Comparison of ENCODE assay signal across 8 cellular contexts in the genomic region with DNA sequence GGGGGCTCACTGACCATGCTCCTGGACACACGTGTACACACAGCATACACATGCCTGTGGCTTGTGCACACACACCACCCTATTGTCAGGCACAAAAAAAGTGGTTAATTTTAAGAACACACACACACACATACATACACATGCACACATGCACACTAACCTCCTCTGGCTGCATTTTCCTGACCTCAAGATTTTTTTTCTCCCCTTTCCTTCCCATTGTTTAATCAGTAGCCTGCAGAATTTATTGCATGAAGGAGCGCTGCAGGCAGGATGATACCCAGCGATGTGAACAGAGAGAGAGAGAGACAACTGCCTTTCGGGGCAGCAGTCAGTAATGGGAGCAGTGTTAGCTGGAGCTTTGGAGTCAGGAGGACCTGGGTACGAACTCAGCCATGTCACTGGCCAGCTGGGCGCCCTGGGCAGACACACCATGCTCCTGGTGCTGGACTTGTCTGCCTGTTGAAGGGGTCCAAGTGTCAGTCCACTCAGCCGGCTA. TPM values are rescaled to one million over a fixed set of nuclear protein-coding genes. Genes with fewer than 3 reads are reported as not detected.
A peak's percentile ranks its signal among the peaks of the same experiment; 100 is the strongest.
DNase-seq lines count a peak whose midpoint lies in the region; ATAC-seq and TF ChIP-seq lines count a peak whose summit lies in the region.

No MANE protein-coding gene starts in this region.

- H3K9me3 ChIP-seq in mucosa of descending colon, result no peaks in the 10 kb centered on the region

- no peaks in the 10 kb centered on the region for H3K27me3 ChIP-seq in brain microvascular endothelial cell (replicated peaks)

- intact Hi-C loops in mucosa of descending colon (cut with DNase I, micrococcal nuclease), result loop anchor here in 1 of 2 donors (10.0 kb wide), 1 partner anchor 58 kb away; no protein-coding TSS in a partner anchor

- POLR2A ChIA-PET in AG04449 (lab: Yijun Ruan, JAX), result interaction anchor here (0.9 to 2.0 kb wide), 2 partner anchors 16 to 42 kb away, joined by 3 to 14 read pairs; no protein-coding TSS in a partner anchor

- no peaks in the 10 kb centered on the region for H3K36me3 ChIP-seq in brain microvascular endothelial cell (replicated peaks)
- no peaks in the 10 kb centered on the region for H3K36me3 ChIP-seq in mucosa of descending colon (ENCODE audit: low read depth)

- in situ Hi-C loops in brain microvascular endothelial cell (cut with HindIII; ENCODE audit: low pct_ligation_motif_present, low sequenced_read_pairs), result no loop called here

- peaks cover 38% of the 10 kb centered on the region for H3K4me1 ChIP-seq in mucosa of descending colon (ENCODE audit: low read depth)

- no peak for TF ChIP-seq CTCF in AG04449 (IDR thresholded peaks at IDR 0.05; ENCODE audit: insufficient read depth, low read length, missing control alignments)
- TF ChIP-seq CTCF in brain microvascular endothelial cell (IDR thresholded peaks at IDR 0.05; ENCODE audit: low read depth, low read length, missing control alignments), result no peak
- TF ChIP-seq CTCF in mucosa of descending colon (IDR thresholded peaks at IDR 0.05), result no peak

- ATAC-seq in mucosa of descending colon (no peak), GM19452 (IDR thresholded peaks at IDR 0.05; ENCODE audit: unreplicated experiment) (no peak), GM21526 (IDR thresholded peaks at IDR 0.05; ENCODE audit: low FRiP score, unreplicated experiment) (no peak), HG02763 (IDR thresholded peaks at IDR 0.05; ENCODE audit: unreplicated experiment) (no peak)

- CTCF ChIA-PET in AG04449 (lab: Yijun Ruan, JAX), result interaction anchor here (1.0 kb wide), 1 partner anchor 348 kb away, joined by 3 read pairs; a partner anchor contains a TSS

- peak overlapping the region; percentile 25 for H3K4me3 ChIP-seq in AG04449 (ENCODE audit: low read depth, low read length)
- peak overlapping the region; percentile 17 for H3K4me3 ChIP-seq in brain microvascular endothelial cell (ENCODE audit: low read depth, low read length)
- H3K4me3 ChIP-seq in mucosa of descending colon, result no peak overlapping the region

- DNase-seq in AG04449 (ENCODE audit: low read depth, low spot score), result no peak
- DNase-seq in HK-2 (ENCODE audit: unreplicated experiment), result peak; percentile 21
- DNase-seq in brain microvascular endothelial cell, result no peak
- peak in 2 of 3 donors; percentile 27 to 45 for DNase-seq in mucosa of descending colon
- no peak for DNase-seq in GDM1 (lab: John Stamatoyannopoulos, UW)

- no peak overlapping the region for H3K27ac ChIP-seq in brain microvascular endothelial cell

RNA-seq across cellular contexts. Expression of a gene that starts 1.0 kb away (rescaled TPM):
- total RNA-seq in mucosa of descending colon, result 10 to 100 TPM; 33.6 to 69.5 (median 67.2) TPM

Comparison
In these comparisons a context has a peak if more than half of its experiments do, and no peak if none do; other contexts are left out.
1. DNase-seq: peak in HK-2 (single experiment) and mucosa of descending colon (2 of 3); none in AG04449 (single experiment), brain microvascular endothelial cell (single experiment) and GDM1 (single experiment).